ENCODE assay signal across 9 cellular contexts in genomic region chr11:46117842-46118241, GRCh38.
DNase-seq lines count a peak whose midpoint lies in the region; ATAC-seq and TF ChIP-seq lines count a peak whose summit lies in the region.
"Had no signal": no experiment of that assay in that cellular context is flagged by ENCODE, and none has a peak within 500 bp of the region (broad histone marks: within the 10 kb centered on the region; RNA-seq: fewer than 3 reads in every experiment).

No MANE protein-coding gene starts in this region.

- peaks cover 23% of the 10 kb centered on the region for H3K4me1 ChIP-seq in iPS-18a (ENCODE audit: control insufficient read depth, low read depth, low read length)

- TF ChIP-seq CTCF in AG10803 (conservative IDR thresholded peaks at IDR 0.05; ENCODE audit: low read length) (peak; percentile 41), GM13977 (IDR thresholded peaks at IDR 0.05; ENCODE audit: extremely low read depth, insufficient read depth, missing control alignments) (peak; percentile 46), VCaP (conservative IDR thresholded peaks at IDR 0.05) (peak; percentile 11; the same call in 1 of the 2 replicates)

- H3K4me3 ChIP-seq in AG10803 (ENCODE audit: low read length) (peak overlapping the region; percentile 84), iPS-18a (ENCODE audit: low read length) (peak overlapping the region; percentile 96)

- no peaks in the 10 kb centered on the region for H3K9me3 ChIP-seq in iPS-18a (ENCODE audit: control insufficient read depth, low read depth, low read length)

- no peak overlapping the region; the same call in 1 of the 2 replicates for H3K27ac ChIP-seq in VCaP
- H3K27ac ChIP-seq in iPS-18a (ENCODE audit: low read length), result no peak overlapping the region

- H3K36me3 ChIP-seq in iPS-18a (ENCODE audit: control insufficient read depth, low read depth, low read length), result no peaks in the 10 kb centered on the region

- no peak for ATAC-seq in HG02759 (IDR thresholded peaks at IDR 0.05; ENCODE audit: unreplicated experiment)

- in situ Hi-C loops in GM13977 (cut with MboI; ENCODE audit: low pct_unique_long_range_greater_than_20kb, low sequenced_read_pairs, unreplicated experiment), result no loop called here

- no peak overlapping the region for H3K9ac ChIP-seq in iPS-18a (ENCODE audit: low read length)

- H3K27me3 ChIP-seq in iPS-18a (ENCODE audit: control insufficient read depth, insufficient read depth, low read length), result no peaks in the 10 kb centered on the region

- DNase-seq in AG10803 (ENCODE audit: low read depth), result no peak
- DNase-seq in GM13977 (ENCODE audit: low spot score), result no peak
- no peak for DNase-seq in NOMO-1 (lab: John Stamatoyannopoulos, UW; ENCODE audit: unreplicated experiment in 2 of 2)
- no peak for DNase-seq in NCI-H128 (lab: John Stamatoyannopoulos, UW; ENCODE audit: unreplicated experiment)
- no peak for DNase-seq in NCI-H1930 (lab: John Stamatoyannopoulos, UW)
- DNase-seq: KG1 had no signal
